In the genomic region with DNA sequence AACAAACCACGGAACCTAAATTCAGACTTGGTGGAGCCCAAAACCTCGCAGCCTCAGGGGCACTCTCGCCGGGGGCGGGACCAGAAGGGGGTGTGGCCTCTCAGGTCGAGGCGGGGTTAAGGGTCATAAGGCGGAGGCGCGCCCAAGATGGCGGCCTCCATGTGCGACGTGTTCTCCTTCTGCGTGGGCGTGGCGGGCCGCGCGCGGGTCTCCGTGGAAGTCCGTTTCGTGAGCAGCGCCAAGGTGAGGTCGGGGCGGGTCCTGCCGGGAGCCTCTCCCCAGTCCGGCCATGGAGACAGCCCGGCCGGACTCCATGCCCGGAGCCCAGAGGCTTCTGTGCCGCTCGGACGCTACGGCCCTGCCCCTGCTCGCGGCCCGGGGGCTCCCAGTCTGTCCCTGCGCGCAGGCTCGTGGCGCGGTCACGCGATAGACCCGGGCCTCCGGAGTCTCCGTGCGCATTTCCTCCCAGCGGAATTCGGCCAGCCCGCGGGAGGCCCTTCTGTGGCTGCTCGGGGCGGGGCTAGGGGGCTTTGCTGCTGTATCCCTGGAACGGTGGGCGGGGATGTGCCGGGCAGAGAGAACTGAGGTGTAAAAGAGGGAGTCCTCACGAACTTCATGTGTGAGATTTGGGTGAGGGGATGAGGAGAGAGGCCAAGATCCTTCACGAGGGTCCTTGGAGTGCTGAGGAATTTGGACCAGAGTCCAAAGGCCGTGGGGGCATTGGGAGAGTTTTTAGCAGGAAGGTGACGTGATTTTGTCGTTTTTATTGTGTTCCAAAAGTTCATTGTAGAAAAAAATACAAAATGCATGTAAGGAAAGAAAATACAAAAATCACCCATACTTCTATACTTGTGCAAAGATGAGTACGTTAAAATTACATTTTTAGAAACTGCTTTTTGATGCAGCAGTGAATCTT, we compare ENCODE assay signal across 1 cellular context.
A peak's percentile ranks its signal among the peaks of the same experiment; 100 is the strongest.
TF ChIP-seq lines count a peak whose summit lies in the region.

A gene (plus strand): TSS at position 126 of the 916 bp plus-strand sequence. CDS start 22 bp downstream, at position 148.

TF ChIP-seq in HepG2, 621 proteins besides CTCF, POLR2A, EP300 and RAD21 (continued from another document and continues in another):
- TF ChIP-seq, protein P1, sequence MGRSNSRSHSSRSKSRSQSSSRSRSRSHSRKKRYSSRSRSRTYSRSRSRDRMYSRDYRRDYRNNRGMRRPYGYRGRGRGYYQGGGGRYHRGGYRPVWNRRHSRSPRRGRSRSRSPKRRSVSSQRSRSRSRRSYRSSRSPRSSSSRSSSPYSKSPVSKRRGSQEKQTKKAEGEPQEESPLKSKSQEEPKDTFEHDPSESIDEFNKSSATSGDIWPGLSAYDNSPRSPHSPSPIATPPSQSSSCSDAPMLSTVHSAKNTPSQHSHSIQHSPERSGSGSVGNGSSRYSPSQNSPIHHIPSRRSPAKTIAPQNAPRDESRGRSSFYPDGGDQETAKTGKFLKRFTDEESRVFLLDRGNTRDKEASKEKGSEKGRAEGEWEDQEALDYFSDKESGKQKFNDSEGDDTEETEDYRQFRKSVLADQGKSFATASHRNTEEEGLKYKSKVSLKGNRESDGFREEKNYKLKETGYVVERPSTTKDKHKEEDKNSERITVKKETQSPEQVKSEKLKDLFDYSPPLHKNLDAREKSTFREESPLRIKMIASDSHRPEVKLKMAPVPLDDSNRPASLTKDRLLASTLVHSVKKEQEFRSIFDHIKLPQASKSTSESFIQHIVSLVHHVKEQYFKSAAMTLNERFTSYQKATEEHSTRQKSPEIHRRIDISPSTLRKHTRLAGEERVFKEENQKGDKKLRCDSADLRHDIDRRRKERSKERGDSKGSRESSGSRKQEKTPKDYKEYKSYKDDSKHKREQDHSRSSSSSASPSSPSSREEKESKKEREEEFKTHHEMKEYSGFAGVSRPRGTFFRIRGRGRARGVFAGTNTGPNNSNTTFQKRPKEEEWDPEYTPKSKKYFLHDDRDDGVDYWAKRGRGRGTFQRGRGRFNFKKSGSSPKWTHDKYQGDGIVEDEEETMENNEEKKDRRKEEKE (IDR thresholded peaks at IDR 0.05) = no peak
- TF ChIP-seq, protein P2, sequence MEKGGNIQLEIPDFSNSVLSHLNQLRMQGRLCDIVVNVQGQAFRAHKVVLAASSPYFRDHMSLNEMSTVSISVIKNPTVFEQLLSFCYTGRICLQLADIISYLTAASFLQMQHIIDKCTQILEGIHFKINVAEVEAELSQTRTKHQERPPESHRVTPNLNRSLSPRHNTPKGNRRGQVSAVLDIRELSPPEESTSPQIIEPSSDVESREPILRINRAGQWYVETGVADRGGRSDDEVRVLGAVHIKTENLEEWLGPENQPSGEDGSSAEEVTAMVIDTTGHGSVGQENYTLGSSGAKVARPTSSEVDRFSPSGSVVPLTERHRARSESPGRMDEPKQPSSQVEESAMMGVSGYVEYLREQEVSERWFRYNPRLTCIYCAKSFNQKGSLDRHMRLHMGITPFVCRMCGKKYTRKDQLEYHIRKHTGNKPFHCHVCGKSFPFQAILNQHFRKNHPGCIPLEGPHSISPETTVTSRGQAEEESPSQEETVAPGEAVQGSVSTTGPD (CRISPR knock-in tag; IDR thresholded peaks at IDR 0.05) = 0 out of 2 replicates have a peak, but pooled peaks have one; percentile 6
- TF ChIP-seq, protein P3, sequence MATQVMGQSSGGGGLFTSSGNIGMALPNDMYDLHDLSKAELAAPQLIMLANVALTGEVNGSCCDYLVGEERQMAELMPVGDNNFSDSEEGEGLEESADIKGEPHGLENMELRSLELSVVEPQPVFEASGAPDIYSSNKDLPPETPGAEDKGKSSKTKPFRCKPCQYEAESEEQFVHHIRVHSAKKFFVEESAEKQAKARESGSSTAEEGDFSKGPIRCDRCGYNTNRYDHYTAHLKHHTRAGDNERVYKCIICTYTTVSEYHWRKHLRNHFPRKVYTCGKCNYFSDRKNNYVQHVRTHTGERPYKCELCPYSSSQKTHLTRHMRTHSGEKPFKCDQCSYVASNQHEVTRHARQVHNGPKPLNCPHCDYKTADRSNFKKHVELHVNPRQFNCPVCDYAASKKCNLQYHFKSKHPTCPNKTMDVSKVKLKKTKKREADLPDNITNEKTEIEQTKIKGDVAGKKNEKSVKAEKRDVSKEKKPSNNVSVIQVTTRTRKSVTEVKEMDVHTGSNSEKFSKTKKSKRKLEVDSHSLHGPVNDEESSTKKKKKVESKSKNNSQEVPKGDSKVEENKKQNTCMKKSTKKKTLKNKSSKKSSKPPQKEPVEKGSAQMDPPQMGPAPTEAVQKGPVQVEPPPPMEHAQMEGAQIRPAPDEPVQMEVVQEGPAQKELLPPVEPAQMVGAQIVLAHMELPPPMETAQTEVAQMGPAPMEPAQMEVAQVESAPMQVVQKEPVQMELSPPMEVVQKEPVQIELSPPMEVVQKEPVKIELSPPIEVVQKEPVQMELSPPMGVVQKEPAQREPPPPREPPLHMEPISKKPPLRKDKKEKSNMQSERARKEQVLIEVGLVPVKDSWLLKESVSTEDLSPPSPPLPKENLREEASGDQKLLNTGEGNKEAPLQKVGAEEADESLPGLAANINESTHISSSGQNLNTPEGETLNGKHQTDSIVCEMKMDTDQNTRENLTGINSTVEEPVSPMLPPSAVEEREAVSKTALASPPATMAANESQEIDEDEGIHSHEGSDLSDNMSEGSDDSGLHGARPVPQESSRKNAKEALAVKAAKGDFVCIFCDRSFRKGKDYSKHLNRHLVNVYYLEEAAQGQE (IDR thresholded peaks at IDR 0.05; ENCODE audit: borderline replicate concordance in 1 of 2, low read depth in 1 of 2, low read length in 2 of 2) = no peak
- TF ChIP-seq ZFP41 (CRISPR knock-in tag; IDR thresholded peaks at IDR 0.05; ENCODE audit: borderline replicate concordance) (no peak), PHF21A (CRISPR knock-in tag; IDR thresholded peaks at IDR 0.05) (no peak; the same call in 1 of the 2 replicates), ZSCAN21 (CRISPR knock-in tag; IDR thresholded peaks at IDR 0.05; ENCODE audit: borderline replicate concordance) (peak; percentile 87; the same call in 1 of the 2 replicates), ZNF460 (CRISPR knock-in tag; IDR thresholded peaks at IDR 0.05; ENCODE audit: borderline replicate concordance) (no peak; the same call in 1 of the 2 replicates), YEATS2 (CRISPR knock-in tag; IDR thresholded peaks at IDR 0.05; ENCODE audit: borderline replicate concordance) (0 out of 2 replicates have a peak, but pooled peaks have one; percentile 37), TSC22D2 (CRISPR knock-in tag; IDR thresholded peaks at IDR 0.05; ENCODE audit: borderline replicate concordance) (peak; percentile 0; the same call in 1 of the 2 replicates), ZNF3 (CRISPR knock-in tag; IDR thresholded peaks at IDR 0.05) (no peak), ZSCAN9 (CRISPR knock-in tag; IDR thresholded peaks at IDR 0.05; ENCODE audit: borderline replicate concordance) (peak; percentile 29; the same call in 1 of the 2 replicates), ARID2 (CRISPR knock-in tag; IDR thresholded peaks at IDR 0.05; ENCODE audit: borderline replicate concordance) (no peak), GATAD2A (CRISPR knock-in tag; IDR thresholded peaks at IDR 0.05) (peak; percentile 24; the same call in 1 of the 2 replicates), AHR (CRISPR knock-in tag; IDR thresholded peaks at IDR 0.05) (peak; percentile 86), ZNF160 (CRISPR knock-in tag; IDR thresholded peaks at IDR 0.05) (no peak), TBL1XR1 (IDR thresholded peaks at IDR 0.05; ENCODE audit: borderline replicate concordance, low read length, partially characterized antibody) (peak; percentile 23), KDM2A (CRISPR knock-in tag; IDR thresholded peaks at IDR 0.05; ENCODE audit: borderline replicate concordance, low read depth) (peak; percentile 87), ZNF260 (CRISPR knock-in tag; IDR thresholded peaks at IDR 0.05; ENCODE audit: borderline replicate concordance, low read depth) (no peak), SMARCE1 (IDR thresholded peaks at IDR 0.05; ENCODE audit: borderline replicate concordance) (no peak), SP4 (CRISPR knock-in tag; IDR thresholded peaks at IDR 0.05) (peak; percentile 94), SRF (IDR thresholded peaks at IDR 0.05; ENCODE audit: low read depth, low read length) (no peak; the same call in 1 of the 2 replicates), ZNF382 (CRISPR knock-in tag; IDR thresholded peaks at IDR 0.05; ENCODE audit: borderline replicate concordance) (no peak)
- TF ChIP-seq, protein P4, sequence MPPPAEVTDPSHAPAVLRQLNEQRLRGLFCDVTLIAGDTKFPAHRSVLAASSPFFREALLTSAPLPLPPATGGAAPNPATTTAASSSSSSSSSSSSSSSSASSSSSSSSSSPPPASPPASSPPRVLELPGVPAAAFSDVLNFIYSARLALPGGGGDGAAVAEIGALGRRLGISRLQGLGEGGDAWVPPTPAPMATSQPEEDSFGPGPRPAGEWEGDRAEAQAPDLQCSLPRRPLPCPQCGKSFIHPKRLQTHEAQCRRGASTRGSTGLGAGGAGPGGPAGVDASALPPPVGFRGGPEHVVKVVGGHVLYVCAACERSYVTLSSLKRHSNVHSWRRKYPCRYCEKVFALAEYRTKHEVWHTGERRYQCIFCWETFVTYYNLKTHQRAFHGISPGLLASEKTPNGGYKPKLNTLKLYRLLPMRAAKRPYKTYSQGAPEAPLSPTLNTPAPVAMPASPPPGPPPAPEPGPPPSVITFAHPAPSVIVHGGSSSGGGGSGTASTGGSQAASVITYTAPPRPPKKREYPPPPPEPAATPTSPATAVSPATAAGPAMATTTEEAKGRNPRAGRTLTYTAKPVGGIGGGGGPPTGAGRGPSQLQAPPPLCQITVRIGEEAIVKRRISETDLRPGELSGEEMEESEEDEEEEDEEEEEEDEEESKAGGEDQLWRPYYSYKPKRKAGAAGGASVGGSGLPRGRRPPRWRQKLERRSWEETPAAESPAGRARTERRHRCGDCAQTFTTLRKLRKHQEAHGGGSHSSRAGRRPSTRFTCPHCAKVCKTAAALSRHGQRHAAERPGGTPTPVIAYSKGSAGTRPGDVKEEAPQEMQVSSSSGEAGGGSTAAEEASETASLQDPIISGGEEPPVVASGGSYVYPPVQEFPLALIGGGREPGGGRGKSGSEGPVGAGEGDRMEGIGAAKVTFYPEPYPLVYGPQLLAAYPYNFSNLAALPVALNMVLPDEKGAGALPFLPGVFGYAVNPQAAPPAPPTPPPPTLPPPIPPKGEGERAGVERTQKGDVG (CRISPR knock-in tag; IDR thresholded peaks at IDR 0.05; ENCODE audit: borderline replicate concordance) = no peak; the same call in 1 of the 2 replicates
- TF ChIP-seq, protein P5, sequence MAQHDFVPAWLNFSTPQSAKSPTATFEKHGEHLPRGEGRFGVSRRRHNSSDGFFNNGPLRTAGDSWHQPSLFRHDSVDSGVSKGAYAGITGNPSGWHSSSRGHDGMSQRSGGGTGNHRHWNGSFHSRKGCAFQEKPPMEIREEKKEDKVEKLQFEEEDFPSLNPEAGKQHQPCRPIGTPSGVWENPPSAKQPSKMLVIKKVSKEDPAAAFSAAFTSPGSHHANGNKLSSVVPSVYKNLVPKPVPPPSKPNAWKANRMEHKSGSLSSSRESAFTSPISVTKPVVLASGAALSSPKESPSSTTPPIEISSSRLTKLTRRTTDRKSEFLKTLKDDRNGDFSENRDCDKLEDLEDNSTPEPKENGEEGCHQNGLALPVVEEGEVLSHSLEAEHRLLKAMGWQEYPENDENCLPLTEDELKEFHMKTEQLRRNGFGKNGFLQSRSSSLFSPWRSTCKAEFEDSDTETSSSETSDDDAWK (CRISPR knock-in tag; IDR thresholded peaks at IDR 0.05) = no peak
- TF ChIP-seq, protein P6, sequence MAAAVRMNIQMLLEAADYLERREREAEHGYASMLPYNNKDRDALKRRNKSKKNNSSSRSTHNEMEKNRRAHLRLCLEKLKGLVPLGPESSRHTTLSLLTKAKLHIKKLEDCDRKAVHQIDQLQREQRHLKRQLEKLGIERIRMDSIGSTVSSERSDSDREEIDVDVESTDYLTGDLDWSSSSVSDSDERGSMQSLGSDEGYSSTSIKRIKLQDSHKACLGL (CRISPR knock-in tag; IDR thresholded peaks at IDR 0.05) = peak; percentile 100; the same call in 1 of the 2 replicates
- TF ChIP-seq, protein P7, sequence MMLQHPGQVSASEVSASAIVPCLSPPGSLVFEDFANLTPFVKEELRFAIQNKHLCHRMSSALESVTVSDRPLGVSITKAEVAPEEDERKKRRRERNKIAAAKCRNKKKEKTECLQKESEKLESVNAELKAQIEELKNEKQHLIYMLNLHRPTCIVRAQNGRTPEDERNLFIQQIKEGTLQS (CRISPR knock-in tag; IDR thresholded peaks at IDR 0.05) = no peak
- TF ChIP-seq, protein P8, sequence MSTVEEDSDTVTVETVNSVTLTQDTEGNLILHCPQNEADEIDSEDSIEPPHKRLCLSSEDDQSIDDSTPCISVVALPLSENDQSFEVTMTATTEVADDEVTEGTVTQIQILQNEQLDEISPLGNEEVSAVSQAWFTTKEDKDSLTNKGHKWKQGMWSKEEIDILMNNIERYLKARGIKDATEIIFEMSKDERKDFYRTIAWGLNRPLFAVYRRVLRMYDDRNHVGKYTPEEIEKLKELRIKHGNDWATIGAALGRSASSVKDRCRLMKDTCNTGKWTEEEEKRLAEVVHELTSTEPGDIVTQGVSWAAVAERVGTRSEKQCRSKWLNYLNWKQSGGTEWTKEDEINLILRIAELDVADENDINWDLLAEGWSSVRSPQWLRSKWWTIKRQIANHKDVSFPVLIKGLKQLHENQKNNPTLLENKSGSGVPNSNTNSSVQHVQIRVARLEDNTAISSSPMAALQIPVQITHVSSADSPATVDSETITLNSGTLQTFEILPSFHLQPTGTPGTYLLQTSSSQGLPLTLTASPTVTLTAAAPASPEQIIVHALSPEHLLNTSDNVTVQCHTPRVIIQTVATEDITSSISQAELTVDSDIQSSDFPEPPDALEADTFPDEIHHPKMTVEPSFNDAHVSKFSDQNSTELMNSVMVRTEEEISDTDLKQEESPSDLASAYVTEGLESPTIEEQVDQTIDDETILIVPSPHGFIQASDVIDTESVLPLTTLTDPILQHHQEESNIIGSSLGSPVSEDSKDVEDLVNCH (CRISPR knock-in tag; IDR thresholded peaks at IDR 0.05) = peak; percentile 78; the same call in 1 of the 2 replicates
- TF ChIP-seq, protein P9, sequence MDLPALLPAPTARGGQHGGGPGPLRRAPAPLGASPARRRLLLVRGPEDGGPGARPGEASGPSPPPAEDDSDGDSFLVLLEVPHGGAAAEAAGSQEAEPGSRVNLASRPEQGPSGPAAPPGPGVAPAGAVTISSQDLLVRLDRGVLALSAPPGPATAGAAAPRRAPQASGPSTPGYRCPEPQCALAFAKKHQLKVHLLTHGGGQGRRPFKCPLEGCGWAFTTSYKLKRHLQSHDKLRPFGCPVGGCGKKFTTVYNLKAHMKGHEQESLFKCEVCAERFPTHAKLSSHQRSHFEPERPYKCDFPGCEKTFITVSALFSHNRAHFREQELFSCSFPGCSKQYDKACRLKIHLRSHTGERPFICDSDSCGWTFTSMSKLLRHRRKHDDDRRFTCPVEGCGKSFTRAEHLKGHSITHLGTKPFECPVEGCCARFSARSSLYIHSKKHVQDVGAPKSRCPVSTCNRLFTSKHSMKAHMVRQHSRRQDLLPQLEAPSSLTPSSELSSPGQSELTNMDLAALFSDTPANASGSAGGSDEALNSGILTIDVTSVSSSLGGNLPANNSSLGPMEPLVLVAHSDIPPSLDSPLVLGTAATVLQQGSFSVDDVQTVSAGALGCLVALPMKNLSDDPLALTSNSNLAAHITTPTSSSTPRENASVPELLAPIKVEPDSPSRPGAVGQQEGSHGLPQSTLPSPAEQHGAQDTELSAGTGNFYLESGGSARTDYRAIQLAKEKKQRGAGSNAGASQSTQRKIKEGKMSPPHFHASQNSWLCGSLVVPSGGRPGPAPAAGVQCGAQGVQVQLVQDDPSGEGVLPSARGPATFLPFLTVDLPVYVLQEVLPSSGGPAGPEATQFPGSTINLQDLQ (CRISPR knock-in tag; IDR thresholded peaks at IDR 0.05) = peak; percentile 98
- TF ChIP-seq, protein P10, sequence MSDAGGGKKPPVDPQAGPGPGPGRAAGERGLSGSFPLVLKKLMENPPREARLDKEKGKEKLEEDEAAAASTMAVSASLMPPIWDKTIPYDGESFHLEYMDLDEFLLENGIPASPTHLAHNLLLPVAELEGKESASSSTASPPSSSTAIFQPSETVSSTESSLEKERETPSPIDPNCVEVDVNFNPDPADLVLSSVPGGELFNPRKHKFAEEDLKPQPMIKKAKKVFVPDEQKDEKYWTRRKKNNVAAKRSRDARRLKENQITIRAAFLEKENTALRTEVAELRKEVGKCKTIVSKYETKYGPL (CRISPR knock-in tag; IDR thresholded peaks at IDR 0.05) = 0 out of 2 replicates have a peak, but pooled peaks have one; percentile 45
